Comparison of ENCODE assay signal across 25 cellular contexts in genomic region chr10:81872206-81872605, GRCh38. TPM values are rescaled to one million over a fixed set of nuclear protein-coding genes. Genes with fewer than 3 reads are reported as not detected.
DNase-seq lines count a peak whose midpoint lies in the region; ATAC-seq, FAIRE-seq and TF ChIP-seq lines count a peak whose summit lies in the region.
"Had no signal": no experiment of that assay in that cellular context is flagged by ENCODE, and none has a peak within 500 bp of the region (broad histone marks: within the 10 kb centered on the region; RNA-seq: fewer than 3 reads in every experiment).

No MANE protein-coding gene starts in this region.

- ATAC-seq in HG03378 (IDR thresholded peaks at IDR 0.05; ENCODE audit: unreplicated experiment), result peak; percentile 45
- ATAC-seq: left ventricle myocardium superior, psoas muscle had no signal

- DNase-seq in DMS53 (lab: John Stamatoyannopoulos, UW) (peak; percentile 58), epithelial cell of esophagus (ENCODE audit: low read depth) (peak; percentile 8), occipital lobe (lab: John Stamatoyannopoulos, UW) (peak; percentile 54), GM12891 (ENCODE audit: insufficient read length, low spot score) (no peak), GM13976 (ENCODE audit: low spot score) (no peak), NCI-H345 treated with DMSO at 0.1 percent for 48 hours (lab: John Stamatoyannopoulos, UW; ENCODE audit: unreplicated experiment) (no peak)
- DNase-seq in activated CD4-positive, alpha-beta memory T cell treated with anti-CD3 and anti-CD28 coated beads for 36 hours, result no peak
- DNase-seq: activated naive CD4-positive, alpha-beta T cell treated with anti-CD3 and anti-CD28 coated beads, Interleukin-2, amount 50 U/mL, for 16 hours; aorta; COR-L47; endodermal cell; GOT3; Karpas-422; left ventricle myocardium superior; NCI-H1092; NCI-H2029 treated with DMSO at 0.1 percent for 48 hours; NCI-H524 treated with DMSO at 0.1 percent for 48 hours; psoas muscle; Right ventricle myocardium superior; stimulated activated CD4-positive, alpha-beta T cell treated with anti-CD3 and anti-CD28 coated beads, Interleukin-2, amount 100 ng/mL, for 48 hours; stomach; trophoblast cell had no signal

- no peak overlapping the region for H3K4me3 ChIP-seq in epithelial cell of esophagus (ENCODE audit: low read length)
- H3K4me3 ChIP-seq: neural progenitor cell, psoas muscle, smooth muscle cell, stomach had no signal

- TF ChIP-seq CTCF in epithelial cell of esophagus (IDR thresholded peaks at IDR 0.05; ENCODE audit: insufficient read depth, low read depth, low read length, missing control alignments), result no peak
- no peak for TF ChIP-seq CTCF in GM13976 (IDR thresholded peaks at IDR 0.05; ENCODE audit: borderline replicate concordance, control extremely low read depth, extremely low read depth, insufficient read depth, missing control alignments)

- peaks cover 26% of the 10 kb centered on the region for H3K27me3 Mint-ChIP-seq in activated CD4-positive, alpha-beta memory T cell treated with anti-CD3 and anti-CD28 coated beads for 36 hours

- in situ Hi-C loops in GM13976 (cut with MboI; ENCODE audit: low sequenced_read_pairs, unreplicated experiment), result no loop called here

- no peak for FAIRE-seq in GM12891 (lab: Jason Lieb, UNC)

- H3K27ac Mint-ChIP-seq in activated CD4-positive, alpha-beta memory T cell treated with anti-CD3 and anti-CD28 coated beads for 36 hours, result no peak overlapping the region
- H3K27ac Mint-ChIP-seq: endodermal cell, neural progenitor cell had no signal

- peaks cover 4% of the 10 kb centered on the region for H3K4me1 Mint-ChIP-seq in activated CD4-positive, alpha-beta memory T cell treated with anti-CD3 and anti-CD28 coated beads for 36 hours (ENCODE audit: low read depth)

- no peaks in the 10 kb centered on the region for H3K36me3 Mint-ChIP-seq in activated CD4-positive, alpha-beta memory T cell treated with anti-CD3 and anti-CD28 coated beads for 36 hours
- H3K36me3 Mint-ChIP-seq: neural progenitor cell had no signal

- H3K9me3 Mint-ChIP-seq in activated CD4-positive, alpha-beta memory T cell treated with anti-CD3 and anti-CD28 coated beads for 36 hours, result no peaks in the 10 kb centered on the region
- H3K9me3 Mint-ChIP-seq: endodermal cell, neural progenitor cell had no signal

- CTCF ChIA-PET in activated CD4-positive, alpha-beta memory T cell treated with anti-CD3 and anti-CD28 coated beads for 36 hours (lab: Charles Lee), result no interaction called here

- POLR2A ChIA-PET in activated CD4-positive, alpha-beta memory T cell treated with anti-CD3 and anti-CD28 coated beads for 36 hours (lab: Charles Lee), result no interaction called here

- no peak for TF ChIP-seq POLR2A in GM12891 (IDR thresholded peaks at IDR 0.05; ENCODE audit: low read depth, low read length)

- intact Hi-C loops in activated CD4-positive, alpha-beta memory T cell treated with anti-CD3 and anti-CD28 coated beads for 36 hours (cut with micrococcal nuclease), result no loop called here

- no peak overlapping the region for H3K4me3 Mint-ChIP-seq in activated CD4-positive, alpha-beta memory T cell treated with anti-CD3 and anti-CD28 coated beads for 36 hours
- H3K4me3 Mint-ChIP-seq: endodermal cell had no signal

TF ChIP-seq in GM12891, 5 proteins besides CTCF, POLR2A, EP300 and RAD21:
- TF ChIP-seq POLR2AphosphoS5 (IDR thresholded peaks at IDR 0.05; ENCODE audit: low read depth, low read length) (no peak), SPI1 (IDR thresholded peaks at IDR 0.05; ENCODE audit: low read depth, low read length) (no peak), POU2F2 (IDR thresholded peaks at IDR 0.05; ENCODE audit: low read depth, low read length) (no peak), PAX5 (IDR thresholded peaks at IDR 0.05; ENCODE audit: insufficient read depth, low read length, severe bottlenecking) (no peak), TAF1 (IDR thresholded peaks at IDR 0.05; ENCODE audit: low read depth, low read length) (no peak)

RNA-seq across cellular contexts. Expression of gene NRG3, which starts 2.8 kb away (rescaled TPM):
- total RNA-seq in occipital lobe, result 23.1 TPM
- polyA plus RNA-seq in GM12891 (2012; ENCODE audit: low read depth, missing spikeins), result not detected
- not detected for total RNA-seq in activated CD4-positive, alpha-beta memory T cell treated with anti-CD3 and anti-CD28 coated beads for 36 hours

Comparison
In these comparisons a context has a peak if more than half of its experiments do, and no peak if none do; other contexts are left out.
1. DNase-seq: peak in DMS53 (single experiment), epithelial cell of esophagus (single experiment) and occipital lobe (single experiment); none in GM12891 (single experiment), GM13976 (single experiment), NCI-H345 treated with DMSO at 0.1 percent for 48 hours (single experiment) and activated CD4-positive, alpha-beta memory T cell treated with anti-CD3 and anti-CD28 coated beads for 36 hours (single experiment).
2. RNA of gene NRG3, which starts 2.8 kb away (total RNA-seq): 23.1 TPM in occipital lobe (single experiment); not detected in activated CD4-positive, alpha-beta memory T cell treated with anti-CD3 and anti-CD28 coated beads for 36 hours; every median in the first group is over 10 times any median in the second.